Comparison of ENCODE assay signal across 15 cellular contexts in the genomic region with DNA sequence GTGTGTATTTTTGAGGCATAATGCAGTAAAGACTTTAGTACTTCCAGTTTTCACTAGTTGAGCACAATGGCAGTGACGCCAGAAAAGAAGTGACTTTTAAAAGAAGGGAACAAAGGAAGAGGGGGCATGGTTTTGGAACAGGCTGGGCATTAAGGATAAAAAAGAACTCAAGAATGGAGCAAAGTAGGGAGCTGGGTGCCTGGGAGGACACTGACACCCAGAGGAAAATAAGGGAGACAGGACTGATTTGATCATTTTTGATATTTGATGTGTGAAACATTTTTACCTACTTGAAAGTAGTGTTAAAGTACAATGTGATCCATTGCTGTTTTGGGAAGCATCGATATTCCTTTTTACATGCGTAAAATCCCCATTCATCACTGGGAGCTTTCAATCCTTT.
DNase-seq lines count a peak whose midpoint lies in the region; ATAC-seq and TF ChIP-seq lines count a peak whose summit lies in the region.
"Had no signal": no experiment of that assay in that cellular context is flagged by ENCODE, and none has a peak within 500 bp of the region (broad histone marks: within the 10 kb centered on the region; RNA-seq: fewer than 3 reads in every experiment).

No MANE protein-coding gene starts in this region.

- no peaks in the 10 kb centered on the region for H3K27me3 ChIP-seq in left ventricle myocardium inferior (ENCODE audit: low read depth)
- H3K27me3 ChIP-seq in adipocyte (replicated peaks; ENCODE audit: control insufficient read depth, insufficient read depth, low read length), result no peaks in the 10 kb centered on the region
- H3K27me3 ChIP-seq in kidney epithelial cell (ENCODE audit: control insufficient read depth, insufficient read depth, low read length), result no peaks in the 10 kb centered on the region
- peaks cover 3% of the 10 kb centered on the region for H3K27me3 ChIP-seq in gastroesophageal sphincter
- H3K27me3 ChIP-seq: BE2C, spleen had no signal

- H3K9me3 ChIP-seq in left ventricle myocardium inferior (replicated peaks), result peaks cover 28% of the 10 kb centered on the region
- H3K9me3 ChIP-seq in adipocyte (ENCODE audit: control insufficient read depth, low read length), result peaks cover 14% of the 10 kb centered on the region
- peaks cover 0 to 13% (median 0%) of the 10 kb centered on the region in 3 donors for H3K9me3 ChIP-seq in gastroesophageal sphincter
- H3K9me3 ChIP-seq: BE2C had no signal

- DNase-seq in left ventricle myocardium inferior (no peak), left ventricle myocardium superior (no peak), adipocyte (ENCODE audit: low read depth) (peak; percentile 36), kidney epithelial cell (ENCODE audit: low read depth) (no peak), hepatic stellate cell (ENCODE audit: low spot score) (no peak)
- DNase-seq in stimulated activated CD8-positive, alpha-beta memory T cell treated with anti-CD3 and anti-CD28 coated beads, Interleukin-4, amount 100 ng/mL, for 48 hours, result no peak
- DNase-seq in activated CD4-positive, alpha-beta T cell treated with anti-CD3 and anti-CD28 coated beads for 1 hour, result no peak
- DNase-seq: activated CD4-positive, alpha-beta T cell treated with anti-CD3 and anti-CD28 coated beads, Interleukin-2, amount 50 U/mL, for 4 hours; activated naive CD4-positive, alpha-beta T cell treated with anti-CD3 and anti-CD28 coated beads for 36 hours; BE2C; kidney; natural killer cell; spleen had no signal

- H3K4me1 ChIP-seq in left ventricle myocardium inferior, result no peaks in the 10 kb centered on the region
- H3K4me1 ChIP-seq in adipocyte (ENCODE audit: control insufficient read depth, insufficient read depth, low read length), result peaks cover 15% of the 10 kb centered on the region
- H3K4me1 ChIP-seq in gastroesophageal sphincter, result no peaks in the 10 kb centered on the region
- H3K4me1 ChIP-seq: BE2C, spleen had no signal

- no peak overlapping the region for H3K9ac ChIP-seq in adipocyte (ENCODE audit: low read length)

- ATAC-seq in left ventricle myocardium superior (no peak), gastroesophageal sphincter (no peak)
- ATAC-seq: esophagus mucosa, natural killer cell had no signal

- H3K4me3 ChIP-seq in left ventricle myocardium inferior (no peak overlapping the region), adipocyte (ENCODE audit: low read length) (no peak overlapping the region), kidney epithelial cell (ENCODE audit: low read depth, low read length) (no peak overlapping the region), gastroesophageal sphincter (no peak overlapping the region)
- H3K4me3 ChIP-seq: spleen had no signal

- intact Hi-C loops in left ventricle myocardium inferior (cut with micrococcal nuclease) (no loop called here), left ventricle myocardium superior (cut with micrococcal nuclease) (no loop called here)

- no peak for TF ChIP-seq POLR2A in gastroesophageal sphincter (IDR thresholded peaks at IDR 0.05)

- WGBS in gastroesophageal sphincter (ENCODE audit: low coverage in 1 of 2), 2 donors, result 67 to 79% methylated on average over 3 of the region's 3 CpGs

- H3K36me3 ChIP-seq in left ventricle myocardium inferior, result no peaks in the 10 kb centered on the region
- H3K36me3 ChIP-seq in adipocyte (ENCODE audit: control insufficient read depth, insufficient read depth, low read length, severe bottlenecking), result peaks cover 2% of the 10 kb centered on the region
- no peaks in the 10 kb centered on the region for H3K36me3 ChIP-seq in kidney epithelial cell (ENCODE audit: control insufficient read depth, insufficient read depth, low read length)
- H3K36me3 ChIP-seq in gastroesophageal sphincter, result no peaks in the 10 kb centered on the region
- H3K36me3 ChIP-seq: BE2C, spleen had no signal

- peak; percentile 40 for TF ChIP-seq CTCF in left ventricle myocardium inferior (IDR thresholded peaks at IDR 0.05; ENCODE audit: borderline replicate concordance)
- TF ChIP-seq CTCF in kidney epithelial cell (IDR thresholded peaks at IDR 0.05; ENCODE audit: insufficient read depth, low read length, poor library complexity, severe bottlenecking), result peak; percentile 18
- peak in 1 of 4 experiments; percentile 10 for TF ChIP-seq CTCF in gastroesophageal sphincter (IDR thresholded peaks at IDR 0.05)

- H3K27ac ChIP-seq in left ventricle myocardium inferior (replicated peaks) (no peak overlapping the region), gastroesophageal sphincter (no peak overlapping the region)
- H3K27ac ChIP-seq: spleen had no signal

- TF ChIP-seq EP300 in gastroesophageal sphincter (IDR thresholded peaks at IDR 0.05), result no peak
